ENCODE assay signal across 9 cellular contexts in the genomic region with DNA sequence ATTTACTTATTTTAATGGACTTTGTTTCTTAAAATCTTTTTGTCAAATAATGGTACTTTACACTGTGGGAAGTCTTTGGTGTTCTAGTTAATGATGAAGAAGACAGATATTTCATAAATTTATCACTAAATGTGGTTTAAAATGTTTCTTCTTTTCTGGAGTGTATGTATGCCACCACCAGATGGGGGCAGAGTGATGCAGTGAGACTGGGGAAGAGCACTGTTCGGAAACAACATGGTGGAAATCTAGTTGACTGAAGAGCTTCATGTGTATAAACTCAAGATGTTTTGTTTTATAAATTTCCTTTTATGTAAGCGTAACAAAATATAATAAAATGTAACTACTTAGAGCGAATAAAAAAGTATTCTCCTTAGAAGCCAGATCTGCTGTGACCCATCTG.
DNase-seq lines count a peak whose midpoint lies in the region; ATAC-seq and FAIRE-seq lines count a peak whose summit lies in the region.
"Had no signal": no experiment of that assay in that cellular context is flagged by ENCODE, and none has a peak within 500 bp of the region (broad histone marks: within the 10 kb centered on the region; RNA-seq: fewer than 3 reads in every experiment).

No MANE protein-coding gene starts in this region.

- H3K4me1 Mint-ChIP-seq in activated naive CD8-positive, alpha-beta T cell treated with anti-CD3 and anti-CD28 coated beads, Interleukin-2, amount 50 U/mL, for 24 hours: no peaks in the 10 kb centered on the region

- peak; percentile 60 for DNase-seq in COR-L47 (lab: John Stamatoyannopoulos, UW)
- DNase-seq in HTR-8/SVneo (ENCODE audit: insufficient read length, low spot score): peak; percentile 29
- DNase-seq in SK-N-DZ (ENCODE audit: low spot score): peak; percentile 19
- peak; percentile 22 for DNase-seq in iPS DF 6.9 (ENCODE audit: low read depth, low spot score)
- DNase-seq in activated naive CD8-positive, alpha-beta T cell treated with anti-CD3 and anti-CD28 coated beads, Interleukin-2, amount 50 U/mL, for 24 hours: no peak
- no peak for DNase-seq in activated CD4-positive, alpha-beta T cell treated with anti-CD3 and anti-CD28 coated beads, Interleukin-2, amount 50 U/mL, for 1 hour
- no peak for DNase-seq in NCI-H1048 (lab: John Stamatoyannopoulos, UW)
- DNase-seq in SW480 (ENCODE audit: low spot score): no peak

- no peak overlapping the region for H3K27ac Mint-ChIP-seq in activated naive CD8-positive, alpha-beta T cell treated with anti-CD3 and anti-CD28 coated beads, Interleukin-2, amount 50 U/mL, for 24 hours

- no peaks in the 10 kb centered on the region for H3K9me3 ChIP-seq in iPS DF 6.9 (ENCODE audit: control insufficient read depth, insufficient read depth, low read length)

- no peaks in the 10 kb centered on the region for H3K4me1 ChIP-seq in iPS DF 6.9 (ENCODE audit: control insufficient read depth, insufficient read depth, low read length)

- no peak for ATAC-seq in activated naive CD8-positive, alpha-beta T cell treated with anti-CD3 and anti-CD28 coated beads, Interleukin-2, amount 50 U/mL, for 24 hours

- WGBS in iPS DF 6.9 (ENCODE audit: insufficient coverage, insufficient read length): no CpG with 5 or more reads among the region's 3 CpGs

- no peak overlapping the region for H3K4me3 ChIP-seq in iPS DF 6.9 (ENCODE audit: low read length)
- H3K4me3 ChIP-seq: lung had no signal

- no peak overlapping the region for H3K27ac ChIP-seq in iPS DF 6.9 (ENCODE audit: low read length)

- H3K4me3 Mint-ChIP-seq in activated naive CD8-positive, alpha-beta T cell treated with anti-CD3 and anti-CD28 coated beads, Interleukin-2, amount 50 U/mL, for 24 hours: no peak overlapping the region

- H3K27me3 Mint-ChIP-seq in activated naive CD8-positive, alpha-beta T cell treated with anti-CD3 and anti-CD28 coated beads, Interleukin-2, amount 50 U/mL, for 24 hours: no peaks in the 10 kb centered on the region

- H3K27me3 ChIP-seq in iPS DF 6.9 (ENCODE audit: control insufficient read depth, insufficient read depth, low read length): no peaks in the 10 kb centered on the region

- H3K36me3 Mint-ChIP-seq in activated naive CD8-positive, alpha-beta T cell treated with anti-CD3 and anti-CD28 coated beads, Interleukin-2, amount 50 U/mL, for 24 hours (ENCODE audit: low read depth): no peaks in the 10 kb centered on the region

- H3K9me3 Mint-ChIP-seq in activated naive CD8-positive, alpha-beta T cell treated with anti-CD3 and anti-CD28 coated beads, Interleukin-2, amount 50 U/mL, for 24 hours: peaks cover 10% of the 10 kb centered on the region

- no peaks in the 10 kb centered on the region for H3K36me3 ChIP-seq in iPS DF 6.9 (ENCODE audit: control insufficient read depth, insufficient read depth, low read length)

- FAIRE-seq in HTR-8/SVneo (lab: Jason Lieb, UNC): no peak

Comparison
In these comparisons a context has a peak if more than half of its experiments do, and no peak if none do; other contexts are left out.
1. DNase-seq: peak in COR-L47 (single experiment), HTR-8/SVneo (single experiment), SK-N-DZ (single experiment) and iPS DF 6.9 (single experiment); none in activated naive CD8-positive, alpha-beta T cell treated with anti-CD3 and anti-CD28 coated beads, Interleukin-2, amount 50 U/mL, for 24 hours (single experiment), activated CD4-positive, alpha-beta T cell treated with anti-CD3 and anti-CD28 coated beads, Interleukin-2, amount 50 U/mL, for 1 hour (single experiment), NCI-H1048 (single experiment) and SW480 (single experiment).